In the genomic region with DNA sequence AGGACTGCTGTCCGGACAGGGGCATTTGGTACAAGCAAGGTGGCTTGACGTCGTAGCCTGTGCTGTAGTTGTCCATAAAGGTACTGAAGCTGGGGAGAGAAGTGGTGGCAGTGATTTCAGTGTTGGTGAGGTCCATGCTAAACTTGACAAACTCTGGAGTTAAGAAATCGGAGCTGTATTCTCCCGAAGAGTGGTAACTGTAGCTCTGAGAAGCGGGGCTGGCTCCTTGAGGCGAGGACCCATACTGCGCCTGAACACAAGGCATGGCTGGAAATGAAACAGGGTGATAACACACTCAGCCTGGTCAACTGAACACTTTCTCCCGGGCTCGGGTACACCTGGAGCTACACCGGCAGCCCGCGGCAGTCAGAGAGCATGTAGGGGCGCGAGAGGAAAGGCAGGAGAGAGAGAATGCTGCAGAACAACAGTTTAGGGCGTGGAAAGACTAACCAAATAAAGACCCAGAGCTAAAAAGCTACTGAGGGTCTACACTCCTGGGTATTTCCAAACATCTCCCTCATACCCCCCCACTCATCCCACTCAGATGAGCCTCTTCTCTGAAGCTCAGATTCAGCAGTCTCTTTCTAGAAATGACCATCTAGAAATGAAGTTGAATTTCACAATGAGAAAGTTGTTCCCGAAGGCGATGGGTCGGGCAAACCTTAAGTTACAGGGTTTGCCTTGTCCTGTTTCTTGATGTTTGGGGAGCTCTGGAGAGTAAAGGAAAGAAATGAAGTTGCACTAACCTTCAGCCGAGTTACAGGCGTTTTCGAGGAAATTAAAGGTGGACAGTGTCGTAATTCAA, we compare ENCODE assay signal across 14 cellular contexts. TPM values are rescaled to one million over a fixed set of nuclear protein-coding genes. Genes with fewer than 3 reads are reported as not detected.
DNase-seq lines count a peak whose midpoint lies in the region; ATAC-seq and TF ChIP-seq lines count a peak whose summit lies in the region.
"Had no signal": no experiment of that assay in that cellular context is flagged by ENCODE, and none has a peak within 500 bp of the region (broad histone marks: within the 10 kb centered on the region; RNA-seq: fewer than 3 reads in every experiment).

No MANE protein-coding gene starts in this region.

- H3K9ac ChIP-seq in H9 (ENCODE audit: extremely low read depth, insufficient read length, low read length) = no peak overlapping the region

- no peaks in the 10 kb centered on the region for H3K79me2 ChIP-seq in H9 (ENCODE audit: insufficient read depth, low read length)

- ATAC-seq in left lobe of liver (no peak), HG02763 (IDR thresholded peaks at IDR 0.05; ENCODE audit: unreplicated experiment) (no peak)

- WGBS in H9 (ENCODE audit: extremely low coverage, insufficient read length, low lambda C conversion rate) = no CpG with 5 or more reads among the region's 23 CpGs

- peaks cover 43% of the 10 kb centered on the region for H3K23me2 ChIP-seq in H9 (ENCODE audit: insufficient read length, low read depth, low read length, poor library complexity, severe bottlenecking)

- no peak overlapping the region for H4K91ac ChIP-seq in H9 (ENCODE audit: insufficient read length, low read depth, low read length)

- no peaks in the 10 kb centered on the region for H4K20me1 ChIP-seq in H9 (ENCODE audit: control insufficient read depth, insufficient read depth, insufficient read length)

- no peak overlapping the region for H2BK20ac ChIP-seq in H9 (ENCODE audit: low read depth, low read length, poor library complexity, severe bottlenecking)

- no peak overlapping the region for H2AK5ac ChIP-seq in H9 (ENCODE audit: insufficient read length, low read length)

- H3K79me1 ChIP-seq in H9 (ENCODE audit: insufficient read depth, low read depth, low read length, poor library complexity, severe bottlenecking) = no peaks in the 10 kb centered on the region

- H3K4me1 Mint-ChIP-seq in CD8-positive, alpha-beta memory T cell = peaks cover 19 to 56% (median 26%) of the 10 kb centered on the region in 3 donors
- H3K4me1 Mint-ChIP-seq in H9 (peaks cover 26 to 49% of the 10 kb centered on the region in 2 experiments), neural crest cell (peaks cover 24% of the 10 kb centered on the region)

- no peak overlapping the region for H3K23ac ChIP-seq in H9 (ENCODE audit: insufficient read length, low read depth, low read length)

- H3K14ac ChIP-seq in H9 (ENCODE audit: insufficient read depth, low read length) = no peak overlapping the region

- H3K36me3 ChIP-seq in CD8-positive, alpha-beta memory T cell (ENCODE audit: insufficient read depth, low read length) = no peaks in the 10 kb centered on the region
- H3K36me3 ChIP-seq: SJCRH30 had no signal

- TF ChIP-seq CTCF in H9 (conservative IDR thresholded peaks at IDR 0.05) (no peak), coronary artery (IDR thresholded peaks at IDR 0.05) (no peak), neural crest cell (conservative IDR thresholded peaks at IDR 0.05) (no peak)

- H3K56ac ChIP-seq in H9 (ENCODE audit: insufficient read length, low read depth, low read length) = no peak overlapping the region

- H3K4ac ChIP-seq in H9 (ENCODE audit: low read depth, low read length) = no peak overlapping the region

- H4K8ac ChIP-seq in H9 (replicated peaks; ENCODE audit: insufficient read length, low read depth, low read length) = no peak overlapping the region

- peak overlapping the region; percentile 35 to 99 (median 54) for H3K4me3 Mint-ChIP-seq in CD8-positive, alpha-beta memory T cell
- peak overlapping the region in 1 of 2 experiments; percentile 68; a peak in 4 of 5 replicates for H3K4me3 Mint-ChIP-seq in H9
- H3K4me3 Mint-ChIP-seq in neural crest cell = peak overlapping the region; percentile 100

- no peak overlapping the region for H2BK15ac ChIP-seq in H9 (ENCODE audit: low read depth, low read length)

- no peak overlapping the region for H4K5ac ChIP-seq in H9 (ENCODE audit: insufficient read length, low read depth, low read length)

- CTCF ChIA-PET in CD8-positive, alpha-beta memory T cell (lab: Charles Lee) = no interaction called here

- no peak overlapping the region for H3K18ac ChIP-seq in H9 (ENCODE audit: insufficient read length, low read depth, low read length)

- POLR2A ChIA-PET in CD8-positive, alpha-beta memory T cell (lab: Charles Lee) = interaction anchor here (5.0 kb wide), 1 partner anchor 13 kb away, joined by 58 read pairs; no protein-coding TSS in a partner anchor

- no peak overlapping the region for H2BK120ac ChIP-seq in H9 (ENCODE audit: low read depth, low read length, poor library complexity, severe bottlenecking)

- peaks cover 4 to 57% of the 10 kb centered on the region in 2 donors for H3K27me3 Mint-ChIP-seq in CD8-positive, alpha-beta memory T cell
- H3K27me3 Mint-ChIP-seq in H9 (ENCODE audit: low read depth) (peaks cover 62% of the 10 kb centered on the region), neural crest cell (ENCODE audit: low read depth) (peaks cover 41% of the 10 kb centered on the region)

- H3K27ac Mint-ChIP-seq in CD8-positive, alpha-beta memory T cell = peak overlapping the region in 6 of 8 donors; percentile 40 to 100 (median 76)
- H3K27ac Mint-ChIP-seq in H9 (peak overlapping the region in 1 of 3 experiments; percentile 52; a peak in 1 of 7 replicates), neural crest cell (ENCODE audit: unreplicated experiment) (no peak overlapping the region)

- H3K27ac ChIP-seq in CD8-positive, alpha-beta memory T cell (ENCODE audit: low read depth, low read length) = no peak overlapping the region
- H3K27ac ChIP-seq in H9 (ENCODE audit: insufficient read length, low read depth, low read length) (no peak overlapping the region), coronary artery (no peak overlapping the region)
- H3K27ac ChIP-seq: SJCRH30 had no signal

- peaks cover 0 to 8% (median 4%) of the 10 kb centered on the region in 5 donors for H3K9me3 Mint-ChIP-seq in CD8-positive, alpha-beta memory T cell
- H3K9me3 Mint-ChIP-seq in H9 = no peaks in the 10 kb centered on the region; a peak in 1 of 5 replicates
- H3K9me3 Mint-ChIP-seq in neural crest cell = no peaks in the 10 kb centered on the region

- DNase-seq in CD8-positive, alpha-beta memory T cell = peak in 2 of 5 donors; percentile 20 to 37
- no peak for DNase-seq in H9
- no peak for DNase-seq in coronary artery (ENCODE audit: low spot score)
- no peak for DNase-seq in neural crest cell (ENCODE audit: low read depth, low spot score)
- DNase-seq in left lobe of liver (ENCODE audit: low spot score) = no peak
- DNase-seq in NCI-H345 (lab: John Stamatoyannopoulos, UW) = no peak
- DNase-seq in HCEC 1CT = no peak
- DNase-seq: activated CD8-positive, alpha-beta memory T cell treated with anti-CD3 and anti-CD28 coated beads, Interleukin-2, amount 50 U/mL, for 48 hours; C1 segment of cervical spinal cord; foreskin fibroblast; GDM1; NCI-H1092 treated with DMSO at 0.1 percent for 48 hours; SJCRH30 had no signal

- H3K4me3 ChIP-seq in CD8-positive, alpha-beta memory T cell (ENCODE audit: low read length) = no peak overlapping the region
- peak overlapping the region; percentile 45 for H3K4me3 ChIP-seq in coronary artery
- H3K4me3 ChIP-seq: SJCRH30 had no signal

- H3K9me3 ChIP-seq in CD8-positive, alpha-beta memory T cell (ENCODE audit: low read length) = no peaks in the 10 kb centered on the region
- H3K9me3 ChIP-seq in H9 (ENCODE audit: control insufficient read depth, low read depth, low read length) = no peaks in the 10 kb centered on the region
- H3K9me3 ChIP-seq: SJCRH30 had no signal

- peaks cover 10 to 81% (median 13%) of the 10 kb centered on the region in 3 donors for H3K36me3 Mint-ChIP-seq in CD8-positive, alpha-beta memory T cell
- peaks cover 0 to 5% (median 2%) of the 10 kb centered on the region in 3 experiments; a peak in 4 of 7 replicates for H3K36me3 Mint-ChIP-seq in H9 (ENCODE audit: insufficient read depth in 1 of 3, low read depth in 3 of 3)
- H3K36me3 Mint-ChIP-seq in neural crest cell (ENCODE audit: low read depth) = peaks cover 21% of the 10 kb centered on the region

- no peak overlapping the region for H2BK5ac ChIP-seq in H9 (ENCODE audit: insufficient read length, low read length)

- no peak overlapping the region for H3T11ph ChIP-seq in H9 (ENCODE audit: low read length)

- no peaks in the 10 kb centered on the region for H3K27me3 ChIP-seq in CD8-positive, alpha-beta memory T cell (ENCODE audit: insufficient read depth, low read length, poor library complexity, severe bottlenecking)
- peaks cover 62% of the 10 kb centered on the region for H3K27me3 ChIP-seq in H9 (ENCODE audit: insufficient read depth, low read length)
- H3K27me3 ChIP-seq: SJCRH30 had no signal

- H2BK12ac ChIP-seq in H9 (ENCODE audit: insufficient read length, low read depth, low read length) = no peak overlapping the region

- H3K4me1 ChIP-seq in CD8-positive, alpha-beta memory T cell (ENCODE audit: insufficient read depth, low read length) = peaks cover 13% of the 10 kb centered on the region
- H3K4me1 ChIP-seq in H9 (ENCODE audit: insufficient read depth, low read length) = peaks cover 5% of the 10 kb centered on the region
- H3K4me1 ChIP-seq: SJCRH30 had no signal

- H2AFZ ChIP-seq in H9 (ENCODE audit: low read length) = no peak overlapping the region

- H3K4me2 ChIP-seq in H9 (ENCODE audit: insufficient read depth, insufficient read length, low read length) = peak overlapping the region; percentile 39

RNA-seq across cellular contexts. Expression of gene NR4A2, which starts 2.4 kb away (rescaled TPM):
- 10 to 100 TPM; 19.7 to 21.9 TPM for total RNA-seq in CD8-positive, alpha-beta memory T cell
- 25.5 TPM for polyA plus RNA-seq in CD8-positive, alpha-beta memory T cell
- 1.5 and 2.0 TPM in 2 replicates for total RNA-seq in H9 (2021)
- total RNA-seq in neural crest cell = 7.8 and 7.9 TPM in 2 replicates
- 0.91 TPM for total RNA-seq in left lobe of liver
